19 cellular contexts compared by ENCODE assay signal in the genomic region with DNA sequence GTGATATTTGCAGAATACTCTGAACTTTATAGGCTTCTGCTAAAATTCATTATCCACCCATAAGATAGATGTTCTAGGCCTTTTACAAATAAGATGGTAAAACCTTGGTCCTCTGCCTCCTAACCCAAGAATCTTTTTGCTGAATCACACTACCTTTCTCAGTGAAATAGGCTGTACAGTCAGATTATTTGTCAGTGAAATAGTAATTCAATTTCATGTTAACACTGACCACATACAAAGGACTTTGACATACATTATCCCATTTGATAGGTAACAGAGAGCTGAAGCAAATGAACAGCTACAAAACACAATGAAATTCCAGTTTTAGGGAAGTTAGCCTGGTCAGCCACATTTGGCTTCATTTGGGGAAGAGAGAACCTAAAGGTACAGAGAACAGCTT.
"Had no signal": no experiment of that assay in that cellular context is flagged by ENCODE, and none has a peak within 500 bp of the region (broad histone marks: within the 10 kb centered on the region; RNA-seq: fewer than 3 reads in every experiment).

No MANE protein-coding gene starts in this region.

- H3K36me3 ChIP-seq: ovary had no signal

- DNase-seq: activated CD4-positive, alpha-beta T cell treated with anti-CD3 and anti-CD28 coated beads, Interleukin-2, amount 50 U/mL, for 4 hours; activated T-cell treated with anti-CD3 and anti-CD28 coated beads for 4 hours; amygdala; body of pancreas; central memory CD4-positive, alpha-beta T cell; cortex of kidney; effector CD4-positive, alpha-beta T cell; foreskin fibroblast; hippocampal formation; left ventricle myocardium superior; ovary; sigmoid colon; stimulated activated CD4-positive, alpha-beta T cell treated with anti-CD3 and anti-CD28 coated beads, Interleukin-1b, Interleukin-23, amount 100 ng/mL, for 48 hours; stimulated activated naive CD8-positive, alpha-beta T cell treated with anti-CD3 and anti-CD28 coated beads, Interleukin-15, amount 100 ng/mL, for 72 hours; T1000 had no signal

- ATAC-seq: activated CD4-positive, CD25-positive, alpha-beta regulatory T cell treated with anti-CD3 and anti-CD28 coated beads, Interleukin-2, amount 50 U/mL, for 24 hours; activated naive CD4-positive, alpha-beta T cell treated with anti-CD3 and anti-CD28 coated beads, Interleukin-2, amount 50 U/mL, for 72 hours; body of pancreas; left ventricle myocardium superior; stimulated activated naive CD8-positive, alpha-beta T cell treated with anti-CD3 and anti-CD28 coated beads, Interleukin-15, amount 100 ng/mL, for 72 hours had no signal

- H3K27me3 ChIP-seq: body of pancreas, esophagus muscularis mucosa, ovary, sigmoid colon had no signal

- H3K4me1 ChIP-seq: body of pancreas, esophagus muscularis mucosa, sigmoid colon had no signal

- H3K27ac ChIP-seq: body of pancreas, esophagus muscularis mucosa, ovary, sigmoid colon had no signal

- H3K27me3 Mint-ChIP-seq: stimulated activated naive CD8-positive, alpha-beta T cell treated with anti-CD3 and anti-CD28 coated beads, Interleukin-15, amount 100 ng/mL, for 72 hours; type B pancreatic cell had no signal

- H3K9me3 Mint-ChIP-seq: activated naive CD4-positive, alpha-beta T cell treated with anti-CD3 and anti-CD28 coated beads, Interleukin-2, amount 50 U/mL, for 72 hours; stimulated activated naive CD8-positive, alpha-beta T cell treated with anti-CD3 and anti-CD28 coated beads, Interleukin-15, amount 100 ng/mL, for 72 hours; type B pancreatic cell had no signal

- H3K27ac Mint-ChIP-seq: stimulated activated naive CD8-positive, alpha-beta T cell treated with anti-CD3 and anti-CD28 coated beads, Interleukin-15, amount 100 ng/mL, for 72 hours; type B pancreatic cell had no signal

- H3K4me3 ChIP-seq: body of pancreas, esophagus muscularis mucosa, ovary, sigmoid colon had no signal

- H3K4me3 Mint-ChIP-seq: stimulated activated naive CD8-positive, alpha-beta T cell treated with anti-CD3 and anti-CD28 coated beads, Interleukin-15, amount 100 ng/mL, for 72 hours; type B pancreatic cell had no signal
